ENCODE assay signal across 1 cellular context in genomic region chr1:225881081-225882007, GRCh38.
TF ChIP-seq lines count a peak whose summit lies in the region.

No MANE protein-coding gene starts in this region.

TF ChIP-seq in GM23338, 12 proteins besides CTCF, POLR2A, EP300 and RAD21 (continued from another document):
- TF ChIP-seq, protein P1, sequence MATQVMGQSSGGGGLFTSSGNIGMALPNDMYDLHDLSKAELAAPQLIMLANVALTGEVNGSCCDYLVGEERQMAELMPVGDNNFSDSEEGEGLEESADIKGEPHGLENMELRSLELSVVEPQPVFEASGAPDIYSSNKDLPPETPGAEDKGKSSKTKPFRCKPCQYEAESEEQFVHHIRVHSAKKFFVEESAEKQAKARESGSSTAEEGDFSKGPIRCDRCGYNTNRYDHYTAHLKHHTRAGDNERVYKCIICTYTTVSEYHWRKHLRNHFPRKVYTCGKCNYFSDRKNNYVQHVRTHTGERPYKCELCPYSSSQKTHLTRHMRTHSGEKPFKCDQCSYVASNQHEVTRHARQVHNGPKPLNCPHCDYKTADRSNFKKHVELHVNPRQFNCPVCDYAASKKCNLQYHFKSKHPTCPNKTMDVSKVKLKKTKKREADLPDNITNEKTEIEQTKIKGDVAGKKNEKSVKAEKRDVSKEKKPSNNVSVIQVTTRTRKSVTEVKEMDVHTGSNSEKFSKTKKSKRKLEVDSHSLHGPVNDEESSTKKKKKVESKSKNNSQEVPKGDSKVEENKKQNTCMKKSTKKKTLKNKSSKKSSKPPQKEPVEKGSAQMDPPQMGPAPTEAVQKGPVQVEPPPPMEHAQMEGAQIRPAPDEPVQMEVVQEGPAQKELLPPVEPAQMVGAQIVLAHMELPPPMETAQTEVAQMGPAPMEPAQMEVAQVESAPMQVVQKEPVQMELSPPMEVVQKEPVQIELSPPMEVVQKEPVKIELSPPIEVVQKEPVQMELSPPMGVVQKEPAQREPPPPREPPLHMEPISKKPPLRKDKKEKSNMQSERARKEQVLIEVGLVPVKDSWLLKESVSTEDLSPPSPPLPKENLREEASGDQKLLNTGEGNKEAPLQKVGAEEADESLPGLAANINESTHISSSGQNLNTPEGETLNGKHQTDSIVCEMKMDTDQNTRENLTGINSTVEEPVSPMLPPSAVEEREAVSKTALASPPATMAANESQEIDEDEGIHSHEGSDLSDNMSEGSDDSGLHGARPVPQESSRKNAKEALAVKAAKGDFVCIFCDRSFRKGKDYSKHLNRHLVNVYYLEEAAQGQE (IDR thresholded peaks at IDR 0.05; ENCODE audit: unreplicated experiment) = no peak
- TF ChIP-seq, protein P2, sequence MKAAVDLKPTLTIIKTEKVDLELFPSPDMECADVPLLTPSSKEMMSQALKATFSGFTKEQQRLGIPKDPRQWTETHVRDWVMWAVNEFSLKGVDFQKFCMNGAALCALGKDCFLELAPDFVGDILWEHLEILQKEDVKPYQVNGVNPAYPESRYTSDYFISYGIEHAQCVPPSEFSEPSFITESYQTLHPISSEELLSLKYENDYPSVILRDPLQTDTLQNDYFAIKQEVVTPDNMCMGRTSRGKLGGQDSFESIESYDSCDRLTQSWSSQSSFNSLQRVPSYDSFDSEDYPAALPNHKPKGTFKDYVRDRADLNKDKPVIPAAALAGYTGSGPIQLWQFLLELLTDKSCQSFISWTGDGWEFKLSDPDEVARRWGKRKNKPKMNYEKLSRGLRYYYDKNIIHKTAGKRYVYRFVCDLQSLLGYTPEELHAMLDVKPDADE (IDR thresholded peaks at IDR 0.05) = no peak
- TF ChIP-seq EZH2phosphoT487 (IDR thresholded peaks at IDR 0.05; ENCODE audit: unreplicated experiment) (no peak), CREB1 (CRISPR knock-in tag; IDR thresholded peaks at IDR 0.05; ENCODE audit: low read depth) (no peak), NANOG (IDR thresholded peaks at IDR 0.05; ENCODE audit: borderline replicate concordance) (no peak), EZH2 (IDR thresholded peaks at IDR 0.05; ENCODE audit: low read depth, unreplicated experiment) (no peak), JUNB (IDR thresholded peaks at IDR 0.05; ENCODE audit: unreplicated experiment) (no peak), STAT1 (IDR thresholded peaks at IDR 0.05; ENCODE audit: unreplicated experiment) (no peak), ZNF331 (CRISPR knock-in tag; IDR thresholded peaks at IDR 0.05; ENCODE audit: low read depth) (no peak)
- TF ChIP-seq, protein P3, sequence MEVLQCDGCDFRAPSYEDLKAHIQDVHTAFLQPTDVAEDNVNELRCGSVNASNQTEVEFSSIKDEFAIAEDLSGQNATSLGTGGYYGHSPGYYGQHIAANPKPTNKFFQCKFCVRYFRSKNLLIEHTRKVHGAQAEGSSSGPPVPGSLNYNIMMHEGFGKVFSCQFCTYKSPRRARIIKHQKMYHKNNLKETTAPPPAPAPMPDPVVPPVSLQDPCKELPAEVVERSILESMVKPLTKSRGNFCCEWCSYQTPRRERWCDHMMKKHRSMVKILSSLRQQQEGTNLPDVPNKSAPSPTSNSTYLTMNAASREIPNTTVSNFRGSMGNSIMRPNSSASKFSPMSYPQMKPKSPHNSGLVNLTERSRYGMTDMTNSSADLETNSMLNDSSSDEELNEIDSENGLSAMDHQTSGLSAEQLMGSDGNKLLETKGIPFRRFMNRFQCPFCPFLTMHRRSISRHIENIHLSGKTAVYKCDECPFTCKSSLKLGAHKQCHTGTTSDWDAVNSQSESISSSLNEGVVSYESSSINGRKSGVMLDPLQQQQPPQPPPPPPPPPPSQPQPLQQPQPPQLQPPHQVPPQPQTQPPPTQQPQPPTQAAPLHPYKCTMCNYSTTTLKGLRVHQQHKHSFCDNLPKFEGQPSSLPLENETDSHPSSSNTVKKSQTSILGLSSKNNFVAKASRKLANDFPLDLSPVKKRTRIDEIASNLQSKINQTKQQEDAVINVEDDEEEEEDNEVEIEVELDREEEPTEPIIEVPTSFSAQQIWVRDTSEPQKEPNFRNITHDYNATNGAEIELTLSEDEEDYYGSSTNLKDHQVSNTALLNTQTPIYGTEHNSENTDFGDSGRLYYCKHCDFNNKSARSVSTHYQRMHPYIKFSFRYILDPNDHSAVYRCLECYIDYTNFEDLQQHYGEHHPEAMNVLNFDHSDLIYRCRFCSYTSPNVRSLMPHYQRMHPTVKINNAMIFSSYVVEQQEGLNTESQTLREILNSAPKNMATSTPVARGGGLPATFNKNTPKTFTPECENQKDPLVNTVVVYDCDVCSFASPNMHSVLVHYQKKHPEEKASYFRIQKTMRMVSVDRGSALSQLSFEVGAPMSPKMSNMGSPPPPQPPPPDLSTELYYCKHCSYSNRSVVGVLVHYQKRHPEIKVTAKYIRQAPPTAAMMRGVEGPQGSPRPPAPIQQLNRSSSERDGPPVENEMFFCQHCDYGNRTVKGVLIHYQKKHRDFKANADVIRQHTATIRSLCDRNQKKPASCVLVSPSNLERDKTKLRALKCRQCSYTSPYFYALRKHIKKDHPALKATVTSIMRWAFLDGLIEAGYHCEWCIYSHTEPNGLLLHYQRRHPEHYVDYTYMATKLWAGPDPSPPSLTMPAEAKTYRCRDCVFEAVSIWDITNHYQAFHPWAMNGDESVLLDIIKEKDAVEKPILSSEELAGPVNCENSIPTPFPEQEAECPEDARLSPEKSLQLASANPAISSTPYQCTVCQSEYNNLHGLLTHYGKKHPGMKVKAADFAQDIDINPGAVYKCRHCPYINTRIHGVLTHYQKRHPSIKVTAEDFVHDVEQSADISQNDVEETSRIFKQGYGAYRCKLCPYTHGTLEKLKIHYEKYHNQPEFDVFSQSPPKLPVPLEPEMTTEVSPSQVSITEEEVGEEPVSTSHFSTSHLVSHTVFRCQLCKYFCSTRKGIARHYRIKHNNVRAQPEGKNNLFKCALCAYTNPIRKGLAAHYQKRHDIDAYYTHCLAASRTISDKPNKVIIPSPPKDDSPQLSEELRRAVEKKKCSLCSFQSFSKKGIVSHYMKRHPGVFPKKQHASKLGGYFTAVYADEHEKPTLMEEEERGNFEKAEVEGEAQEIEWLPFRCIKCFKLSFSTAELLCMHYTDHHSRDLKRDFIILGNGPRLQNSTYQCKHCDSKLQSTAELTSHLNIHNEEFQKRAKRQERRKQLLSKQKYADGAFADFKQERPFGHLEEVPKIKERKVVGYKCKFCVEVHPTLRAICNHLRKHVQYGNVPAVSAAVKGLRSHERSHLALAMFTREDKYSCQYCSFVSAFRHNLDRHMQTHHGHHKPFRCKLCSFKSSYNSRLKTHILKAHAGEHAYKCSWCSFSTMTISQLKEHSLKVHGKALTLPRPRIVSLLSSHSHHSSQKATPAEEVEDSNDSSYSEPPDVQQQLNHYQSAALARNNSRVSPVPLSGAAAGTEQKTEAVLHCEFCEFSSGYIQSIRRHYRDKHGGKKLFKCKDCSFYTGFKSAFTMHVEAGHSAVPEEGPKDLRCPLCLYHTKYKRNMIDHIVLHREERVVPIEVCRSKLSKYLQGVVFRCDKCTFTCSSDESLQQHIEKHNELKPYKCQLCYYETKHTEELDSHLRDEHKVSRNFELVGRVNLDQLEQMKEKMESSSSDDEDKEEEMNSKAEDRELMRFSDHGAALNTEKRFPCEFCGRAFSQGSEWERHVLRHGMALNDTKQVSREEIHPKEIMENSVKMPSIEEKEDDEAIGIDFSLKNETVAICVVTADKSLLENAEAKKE (CRISPR knock-in tag; IDR thresholded peaks at IDR 0.05) = no peak
